1 cellular context compared by ENCODE assay signal in the genomic region with DNA sequence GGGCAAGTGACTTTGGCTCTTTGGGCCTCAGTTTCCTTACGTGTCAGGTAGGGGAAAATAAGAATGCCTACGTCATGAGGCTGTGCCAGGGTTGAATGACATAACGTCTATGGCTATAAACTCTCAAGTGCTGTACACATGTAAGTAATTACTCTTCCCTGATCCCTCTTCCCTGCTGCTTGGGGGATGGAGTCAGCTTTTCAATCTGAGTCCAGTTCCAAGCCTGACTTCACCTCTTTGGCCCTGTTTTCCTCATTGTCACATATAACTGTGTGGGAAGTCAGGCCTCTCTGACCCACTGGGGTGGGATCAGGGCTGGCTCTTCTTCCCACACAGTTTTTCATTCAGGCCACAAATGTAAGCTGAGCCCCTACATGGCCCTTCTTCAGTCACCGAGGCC.
A peak's percentile ranks its signal among the peaks of the same experiment; 100 is the strongest.
TF ChIP-seq lines count a peak whose summit lies in the region.

No MANE protein-coding gene starts in this region.

TF ChIP-seq in HEK293, 187 proteins besides CTCF, POLR2A, EP300 and RAD21 (continued from another document):
- TF ChIP-seq, protein P1, sequence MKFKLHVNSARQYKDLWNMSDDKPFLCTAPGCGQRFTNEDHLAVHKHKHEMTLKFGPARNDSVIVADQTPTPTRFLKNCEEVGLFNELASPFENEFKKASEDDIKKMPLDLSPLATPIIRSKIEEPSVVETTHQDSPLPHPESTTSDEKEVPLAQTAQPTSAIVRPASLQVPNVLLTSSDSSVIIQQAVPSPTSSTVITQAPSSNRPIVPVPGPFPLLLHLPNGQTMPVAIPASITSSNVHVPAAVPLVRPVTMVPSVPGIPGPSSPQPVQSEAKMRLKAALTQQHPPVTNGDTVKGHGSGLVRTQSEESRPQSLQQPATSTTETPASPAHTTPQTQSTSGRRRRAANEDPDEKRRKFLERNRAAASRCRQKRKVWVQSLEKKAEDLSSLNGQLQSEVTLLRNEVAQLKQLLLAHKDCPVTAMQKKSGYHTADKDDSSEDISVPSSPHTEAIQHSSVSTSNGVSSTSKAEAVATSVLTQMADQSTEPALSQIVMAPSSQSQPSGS (tag by site-specific recombination; IDR thresholded peaks at IDR 0.05; ENCODE audit: low read depth), result 0 out of 2 replicates have a peak, but pooled peaks have one; percentile 42
- TF ChIP-seq ZNF785 (tag by site-specific recombination; IDR thresholded peaks at IDR 0.05) (no peak), REPIN1 (tag by site-specific recombination; IDR thresholded peaks at IDR 0.05; ENCODE audit: low read depth) (no peak), ZNF677 (tag by site-specific recombination; IDR thresholded peaks at IDR 0.05) (no peak), ZNF792 (tag by site-specific recombination; IDR thresholded peaks at IDR 0.05) (no peak), EGR2 (tag by site-specific recombination; IDR thresholded peaks at IDR 0.05; ENCODE audit: low read depth) (no peak)
- TF ChIP-seq, protein P2, sequence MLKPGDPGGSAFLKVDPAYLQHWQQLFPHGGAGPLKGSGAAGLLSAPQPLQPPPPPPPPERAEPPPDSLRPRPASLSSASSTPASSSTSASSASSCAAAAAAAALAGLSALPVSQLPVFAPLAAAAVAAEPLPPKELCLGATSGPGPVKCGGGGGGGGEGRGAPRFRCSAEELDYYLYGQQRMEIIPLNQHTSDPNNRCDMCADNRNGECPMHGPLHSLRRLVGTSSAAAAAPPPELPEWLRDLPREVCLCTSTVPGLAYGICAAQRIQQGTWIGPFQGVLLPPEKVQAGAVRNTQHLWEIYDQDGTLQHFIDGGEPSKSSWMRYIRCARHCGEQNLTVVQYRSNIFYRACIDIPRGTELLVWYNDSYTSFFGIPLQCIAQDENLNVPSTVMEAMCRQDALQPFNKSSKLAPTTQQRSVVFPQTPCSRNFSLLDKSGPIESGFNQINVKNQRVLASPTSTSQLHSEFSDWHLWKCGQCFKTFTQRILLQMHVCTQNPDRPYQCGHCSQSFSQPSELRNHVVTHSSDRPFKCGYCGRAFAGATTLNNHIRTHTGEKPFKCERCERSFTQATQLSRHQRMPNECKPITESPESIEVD (tag by site-specific recombination; IDR thresholded peaks at IDR 0.05), result no peak
